In the genomic region with DNA sequence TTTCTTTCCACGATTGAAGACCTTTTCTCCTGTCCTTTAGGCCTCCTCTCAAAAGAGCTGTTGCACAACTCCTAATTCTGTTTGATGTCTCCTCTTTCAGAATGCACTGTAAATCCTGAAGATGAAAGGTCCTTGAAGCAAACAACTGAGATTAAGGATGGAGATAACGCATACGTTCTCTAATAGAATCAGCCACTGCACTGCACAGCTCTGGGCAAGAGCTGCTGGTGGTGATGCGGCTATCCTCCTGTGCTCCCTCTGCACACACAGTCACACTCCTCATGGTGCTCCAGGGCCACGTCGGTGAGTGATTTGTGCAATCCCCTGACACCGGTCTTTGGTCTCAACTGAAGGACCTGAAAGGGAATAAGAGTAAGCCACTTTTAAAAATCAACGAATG, we compare ENCODE assay signal across 1 cellular context.
A peak's percentile ranks its signal among the peaks of the same experiment; 100 is the strongest.
TF ChIP-seq lines count a peak whose summit lies in the region.

No MANE protein-coding gene starts in this region.

TF ChIP-seq in IMR-90, 13 proteins besides CTCF, POLR2A, EP300 and RAD21:
- no peak for TF ChIP-seq FOS (IDR thresholded peaks at IDR 0.05; ENCODE audit: low read depth, low read length)
- no peak for TF ChIP-seq NFE2L2 (IDR thresholded peaks at IDR 0.05; ENCODE audit: low read depth, low read length)
- TF ChIP-seq CEBPB (IDR thresholded peaks at IDR 0.05; ENCODE audit: low read depth, low read length), result peak; percentile 43; the same call in 1 of the 2 replicates
